In the genomic region with DNA sequence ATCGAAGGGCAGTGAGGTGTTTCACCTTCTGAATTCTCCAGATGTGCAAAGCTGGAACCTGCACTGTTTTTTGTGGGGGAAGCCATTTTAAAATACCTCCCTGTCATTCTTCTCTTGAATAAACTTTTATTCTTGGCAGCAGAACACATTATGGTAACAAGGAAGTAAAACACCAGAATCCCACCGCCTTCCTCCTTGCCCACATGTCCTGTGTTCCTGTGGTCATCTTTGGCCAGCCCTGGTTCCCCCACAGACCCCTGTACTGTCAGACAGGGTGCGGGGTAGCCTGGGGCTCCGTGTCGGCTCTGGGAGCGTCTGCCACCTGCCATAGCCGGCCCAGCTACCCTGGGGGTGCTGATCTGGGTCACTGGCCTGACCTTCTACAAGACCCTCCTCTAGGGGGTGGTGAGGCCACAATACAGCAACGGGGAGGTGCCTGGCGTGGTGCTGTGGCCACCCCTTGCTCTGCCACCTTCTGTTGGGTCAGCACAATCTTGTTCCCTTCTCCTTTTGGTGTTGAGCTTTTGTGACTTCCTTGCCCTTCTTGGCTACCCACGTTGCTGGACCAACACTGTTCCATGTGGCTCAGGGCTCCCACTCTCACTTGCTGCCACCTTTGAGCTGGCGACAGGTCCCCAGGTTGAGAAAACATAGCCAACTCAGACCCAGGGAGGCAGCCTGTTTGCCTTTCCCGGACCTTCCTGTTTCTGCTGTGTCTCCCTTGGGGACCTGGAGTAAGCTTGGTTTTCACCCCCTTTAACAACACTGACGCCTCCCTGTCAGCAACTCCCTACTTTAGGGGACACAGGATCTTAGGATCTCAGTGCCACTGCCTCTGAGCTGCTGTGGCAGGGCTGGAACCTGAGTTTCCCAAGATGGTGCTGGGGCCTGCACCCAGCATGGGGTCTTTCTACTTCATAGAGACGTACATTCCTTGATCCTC, we compare ENCODE assay signal across 1 cellular context.
TF ChIP-seq lines count a peak whose summit lies in the region.

No MANE protein-coding gene starts in this region.

TF ChIP-seq in GM23338, 12 proteins besides CTCF, POLR2A, EP300 and RAD21 (continued from another document):
- TF ChIP-seq ETS1 (IDR thresholded peaks at IDR 0.05) = no peak
- TF ChIP-seq, protein P1, sequence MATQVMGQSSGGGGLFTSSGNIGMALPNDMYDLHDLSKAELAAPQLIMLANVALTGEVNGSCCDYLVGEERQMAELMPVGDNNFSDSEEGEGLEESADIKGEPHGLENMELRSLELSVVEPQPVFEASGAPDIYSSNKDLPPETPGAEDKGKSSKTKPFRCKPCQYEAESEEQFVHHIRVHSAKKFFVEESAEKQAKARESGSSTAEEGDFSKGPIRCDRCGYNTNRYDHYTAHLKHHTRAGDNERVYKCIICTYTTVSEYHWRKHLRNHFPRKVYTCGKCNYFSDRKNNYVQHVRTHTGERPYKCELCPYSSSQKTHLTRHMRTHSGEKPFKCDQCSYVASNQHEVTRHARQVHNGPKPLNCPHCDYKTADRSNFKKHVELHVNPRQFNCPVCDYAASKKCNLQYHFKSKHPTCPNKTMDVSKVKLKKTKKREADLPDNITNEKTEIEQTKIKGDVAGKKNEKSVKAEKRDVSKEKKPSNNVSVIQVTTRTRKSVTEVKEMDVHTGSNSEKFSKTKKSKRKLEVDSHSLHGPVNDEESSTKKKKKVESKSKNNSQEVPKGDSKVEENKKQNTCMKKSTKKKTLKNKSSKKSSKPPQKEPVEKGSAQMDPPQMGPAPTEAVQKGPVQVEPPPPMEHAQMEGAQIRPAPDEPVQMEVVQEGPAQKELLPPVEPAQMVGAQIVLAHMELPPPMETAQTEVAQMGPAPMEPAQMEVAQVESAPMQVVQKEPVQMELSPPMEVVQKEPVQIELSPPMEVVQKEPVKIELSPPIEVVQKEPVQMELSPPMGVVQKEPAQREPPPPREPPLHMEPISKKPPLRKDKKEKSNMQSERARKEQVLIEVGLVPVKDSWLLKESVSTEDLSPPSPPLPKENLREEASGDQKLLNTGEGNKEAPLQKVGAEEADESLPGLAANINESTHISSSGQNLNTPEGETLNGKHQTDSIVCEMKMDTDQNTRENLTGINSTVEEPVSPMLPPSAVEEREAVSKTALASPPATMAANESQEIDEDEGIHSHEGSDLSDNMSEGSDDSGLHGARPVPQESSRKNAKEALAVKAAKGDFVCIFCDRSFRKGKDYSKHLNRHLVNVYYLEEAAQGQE (IDR thresholded peaks at IDR 0.05; ENCODE audit: unreplicated experiment) = no peak
- TF ChIP-seq EZH2 (IDR thresholded peaks at IDR 0.05; ENCODE audit: low read depth, unreplicated experiment) = no peak
- TF ChIP-seq ZNF331 (CRISPR knock-in tag; IDR thresholded peaks at IDR 0.05; ENCODE audit: low read depth) = no peak
- no peak for TF ChIP-seq ZNF114 (CRISPR knock-in tag; IDR thresholded peaks at IDR 0.05)
- TF ChIP-seq STAT1 (IDR thresholded peaks at IDR 0.05; ENCODE audit: unreplicated experiment) = no peak
TF ChIP-seq in GM23338: peak in this region for 0.
